7 cellular contexts compared by ENCODE assay signal in genomic region chr1:154969741-154970452, GRCh38. TPM values are rescaled to one million over a fixed set of nuclear protein-coding genes. Genes with fewer than 3 reads are reported as not detected.
A peak's percentile ranks its signal among the peaks of the same experiment; 100 is the strongest.
DNase-seq lines count a peak whose midpoint lies in the region; ATAC-seq, FAIRE-seq and TF ChIP-seq lines count a peak whose summit lies in the region.

No MANE protein-coding gene starts in this region.

- no peak for TF ChIP-seq RAD21 in K562 (CRISPR knock-in tag; conservative IDR thresholded peaks at IDR 0.05 in 1 of 2, IDR thresholded peaks at IDR 0.05 in 1 of 2)

- H2AFZ ChIP-seq in KMS-11 (ENCODE audit: low read depth) (no peak overlapping the region), K562 (ENCODE audit: low read depth, low read length) (no peak overlapping the region)

- DNase-seq in K562 (ENCODE audit: extremely low read depth in 1 of 4, low spot score in 3 of 4) (no peak), substantia nigra (lab: John Stamatoyannopoulos, UW) (peak in 12 of 49 donors; percentile 7 to 84 (median 27)), GM13976 (ENCODE audit: low spot score) (no peak), NCI-H82 treated with DMSO at 0.1 percent for 48 hours (lab: John Stamatoyannopoulos, UW; ENCODE audit: unreplicated experiment) (no peak), foreskin melanocyte (no peak)

- TF ChIP-seq EP300 in K562 (IDR thresholded peaks at IDR 0.05; ENCODE audit: low read length): no peak

- TF ChIP-seq CTCF in KMS-11 (conservative IDR thresholded peaks at IDR 0.05; ENCODE audit: low read depth, low read length) (no peak), K562 (IDR thresholded peaks at IDR 0.05 in 2 of 3, conservative IDR thresholded peaks at IDR 0.05 in 1 of 3; ENCODE audit: insufficient read depth in 2 of 3, low read depth in 1 of 3, low read length in 3 of 3) (no peak), GM13976 (IDR thresholded peaks at IDR 0.05; ENCODE audit: borderline replicate concordance, control extremely low read depth, extremely low read depth, insufficient read depth, missing control alignments) (no peak)

- TF ChIP-seq POLR2A in K562 (conservative IDR thresholded peaks at IDR 0.05): no peak

- WGBS in K562 (ENCODE audit: insufficient coverage, low coverage, missing lambda C conversion rate): 64% methylated on average over 17 of the region's 22 CpGs

- H3K36me3 ChIP-seq in KMS-11 (ENCODE audit: insufficient read depth): no peaks in the 10 kb centered on the region; the same call in 1 of the 2 replicates
- peaks cover 49% of the 10 kb centered on the region for H3K36me3 ChIP-seq in K562 (ENCODE audit: control insufficient read depth, insufficient read depth, low read length)

- H3K79me2 ChIP-seq in KMS-11 (ENCODE audit: insufficient read depth, low read depth): peaks cover 59% of the 10 kb centered on the region
- H3K79me2 ChIP-seq in K562 (ENCODE audit: control insufficient read depth, insufficient read depth, low read length): peaks cover 43% of the 10 kb centered on the region

- intact Hi-C loops in K562 (cut with micrococcal nuclease): loop anchor here (5.0 kb wide), 1 partner anchor 92 kb away; the partner anchor contains the start of gene EFNA4

- no TSS peak for BruUV-seq in K562 (replicated peaks; lab: Mats Ljungman, UMichigan)

- POLR2A ChIA-PET in K562 (lab: Yijun Ruan, JAX): interaction anchor here (0.6 to 8.3 kb wide), 16 partner anchors 7 to 691 kb away, joined by 3 to 80 read pairs (median 4); partner anchors contain the start of genes EFNA4, FLAD1, LENEP and PBXIP1

- in situ Hi-C loops in K562 (cut with MboI): no loop called here
- in situ Hi-C loops in GM13976 (cut with MboI; ENCODE audit: low sequenced_read_pairs, unreplicated experiment): no loop called here

- H4K20me1 ChIP-seq in KMS-11 (ENCODE audit: insufficient read depth) (no peaks in the 10 kb centered on the region), K562 (replicated peaks; ENCODE audit: control insufficient read depth, insufficient read depth, low read length) (no peaks in the 10 kb centered on the region)

- H3K27me3 ChIP-seq in KMS-11 (ENCODE audit: insufficient read depth, low read depth) (no peaks in the 10 kb centered on the region), K562 (ENCODE audit: control insufficient read depth in 2 of 2, insufficient read depth in 2 of 2, low read length in 2 of 2) (no peaks in the 10 kb centered on the region; a peak in 1 of 5 replicates), layer of hippocampus (ENCODE audit: control insufficient read depth, insufficient read depth, low read length) (no peaks in the 10 kb centered on the region)

- H3K9me1 ChIP-seq in K562 (ENCODE audit: control insufficient read depth, insufficient read depth, low read length): no peaks in the 10 kb centered on the region

- H3K9ac ChIP-seq in KMS-11 (peak overlapping the region; percentile 52; the same call in 1 of the 2 replicates), K562 (ENCODE audit: insufficient read depth in 1 of 2, low read depth in 2 of 2, low read length in 2 of 2) (peak overlapping the region; percentile 59 to 91)

- no peak for FAIRE-seq in K562 (lab: Jason Lieb, UNC)

- H3K4me3 ChIP-seq in KMS-11 (IDR thresholded peaks at IDR 0.05; ENCODE audit: insufficient read depth, low read depth, low read length) (no peak overlapping the region), K562 (peak overlapping the region; percentile 40)

- peaks cover 51% of the 10 kb centered on the region for H3K4me1 ChIP-seq in KMS-11 (ENCODE audit: low read depth, poor library complexity, severe bottlenecking)
- peaks cover 33 to 49% of the 10 kb centered on the region in 2 experiments; a peak in 4 of 5 replicates for H3K4me1 ChIP-seq in K562 (replicated peaks in 1 of 2; ENCODE audit: control insufficient read depth in 2 of 2, insufficient read depth in 2 of 2, low read length in 2 of 2)

- peak overlapping the region; percentile 64 for H3K27ac ChIP-seq in KMS-11
- peak overlapping the region; percentile 84; the same call in 2 of the 3 replicates for H3K27ac ChIP-seq in K562 (ENCODE audit: extremely low read depth, low read depth, low read length)
- peak overlapping the region; percentile 86 for H3K27ac ChIP-seq in layer of hippocampus (ENCODE audit: low read depth, low read length)
- H3K27ac ChIP-seq in substantia nigra (ENCODE audit: low read depth, low read length, poor library complexity, severe bottlenecking): peak overlapping the region; percentile 65

- H3K4me2 ChIP-seq in KMS-11 (peak overlapping the region; percentile 73), K562 (ENCODE audit: insufficient read depth, low read length) (peak overlapping the region; percentile 82)

- CTCF ChIA-PET in K562 (lab: Yijun Ruan, JAX; ENCODE audit: low intra/inter-chr PET ratio): no interaction called here

- ATAC-seq in K562: no peak

- no peaks in the 10 kb centered on the region for H3K9me3 ChIP-seq in K562 (replicated peaks; ENCODE audit: control insufficient read depth, insufficient read depth, low read depth, low read length)

RNA-seq across cellular contexts. Expression of gene SHC1, which starts 0.7 kb away (rescaled TPM):
- 85.7 and 174 TPM in 2 replicates for total RNA-seq in K562 (2011; cell fraction: chromatin; rRNA removed; ENCODE audit: low replicate concordance)
- 69.6 and 76.4 TPM in 2 replicates for total RNA-seq in K562 (2011; cell fraction: nucleolus; rRNA removed)
- total RNA-seq in K562 (2011; cell fraction: nucleoplasm; rRNA removed): 94.4 and 106 TPM in 2 replicates
- total RNA-seq in K562 (2014; rRNA removed) (51.9 and 57.2 TPM in 2 replicates), K562 (2014; rRNA removed; fragmentation: Illumina TruSeq; extraction: Trizol) (34.1 and 35.4 TPM in 2 replicates), K562 (2015; rRNA removed; fragmentation: Illumina TruSeq; extraction: Trizol) (34.4 and 35.9 TPM in 2 replicates), K562 (2021) (66.4 and 68.4 TPM in 2 replicates)
- polyA plus RNA-seq in K562 (2011; rRNA removed) (64.8 and 81.2 TPM in 2 replicates), K562 (2014; fragmentation: Illumina TruSeq; extraction: Trizol) (93.7 and 113 TPM in 2 replicates), K562 (2014; fragmentation: Nextera tagmentation; extraction: Ambion mirVana) (1 to 10 TPM; 4.1 to 5.4 TPM), K562 (2014; rRNA removed) (57.7 and 58.0 TPM in 2 replicates)
- polyA plus RNA-seq in K562 (2011; cell fraction: cytosol; rRNA removed): 63.5 and 90.8 TPM in 2 replicates
- polyA plus RNA-seq in K562 (2011; cell fraction: nucleus; rRNA removed): 143 and 200 TPM in 2 replicates
- 57.8 and 71.5 TPM in 2 replicates for polyA plus RNA-seq in K562 (2012)
- 45.0 and 49.1 TPM in 2 replicates for polyA minus RNA-seq in K562 (2011; rRNA and poly(A)+ RNA removed)
- polyA minus RNA-seq in K562 (2011; cell fraction: cytosol; rRNA and poly(A)+ RNA removed): 30.6 and 37.4 TPM in 2 replicates
- polyA minus RNA-seq in K562 (2011; cell fraction: nucleus; rRNA and poly(A)+ RNA removed): 22.3 and 27.7 TPM in 2 replicates

RNA-seq across cellular contexts. Expression of gene CKS1B, which starts 4.6 kb away (rescaled TPM):
- 61.9 and 74.9 TPM in 2 replicates for total RNA-seq in K562 (2011; cell fraction: chromatin; rRNA removed; ENCODE audit: low replicate concordance)
- total RNA-seq in K562 (2011; cell fraction: nucleolus; rRNA removed): 70.0 and 71.3 TPM in 2 replicates
- total RNA-seq in K562 (2011; cell fraction: nucleoplasm; rRNA removed): 120 and 182 TPM in 2 replicates
- total RNA-seq in K562 (2014; rRNA removed): 215 and 262 TPM in 2 replicates
- 364 and 410 TPM in 2 replicates for total RNA-seq in K562 (2014; rRNA removed; fragmentation: Illumina TruSeq; extraction: Trizol)
- 269 and 292 TPM in 2 replicates for total RNA-seq in K562 (2015; rRNA removed; fragmentation: Illumina TruSeq; extraction: Trizol)
- total RNA-seq in K562 (2021): 256 and 270 TPM in 2 replicates
- polyA plus RNA-seq in K562 (2011; rRNA removed): 754 and 835 TPM in 2 replicates
- 831 and 1,136 TPM in 2 replicates for polyA plus RNA-seq in K562 (2011; cell fraction: cytosol; rRNA removed)
- polyA plus RNA-seq in K562 (2011; cell fraction: nucleus; rRNA removed): 223 and 387 TPM in 2 replicates
- polyA plus RNA-seq in K562 (2012): 544 and 581 TPM in 2 replicates
- 611 and 624 TPM in 2 replicates for polyA plus RNA-seq in K562 (2014; fragmentation: Illumina TruSeq; extraction: Trizol)
- 1,000 to 10,000 TPM; 1,039 to 1,103 TPM for polyA plus RNA-seq in K562 (2014; fragmentation: Nextera tagmentation; extraction: Ambion mirVana)
- 460 and 477 TPM in 2 replicates for polyA plus RNA-seq in K562 (2014; rRNA removed)
- 383 and 393 TPM in 2 replicates for polyA minus RNA-seq in K562 (2011; rRNA and poly(A)+ RNA removed)
- polyA minus RNA-seq in K562 (2011; cell fraction: cytosol; rRNA and poly(A)+ RNA removed): 80.9 and 85.6 TPM in 2 replicates
- 24.2 and 63.2 TPM in 2 replicates for polyA minus RNA-seq in K562 (2011; cell fraction: nucleus; rRNA and poly(A)+ RNA removed)

RNA-seq across cellular contexts. Expression of gene PYGO2, which starts 8.3 kb away (rescaled TPM):
- 24.1 and 50.9 TPM in 2 replicates for total RNA-seq in K562 (2011; cell fraction: chromatin; rRNA removed; ENCODE audit: low replicate concordance)
- total RNA-seq in K562 (2011; cell fraction: nucleolus; rRNA removed): 40.4 and 41.1 TPM in 2 replicates
- total RNA-seq in K562 (2011; cell fraction: nucleoplasm; rRNA removed): 36.8 and 44.0 TPM in 2 replicates
- 18.2 and 28.9 TPM in 2 replicates for total RNA-seq in K562 (2014; rRNA removed)
- 15.2 and 15.8 TPM in 2 replicates for total RNA-seq in K562 (2014; rRNA removed; fragmentation: Illumina TruSeq; extraction: Trizol)
- total RNA-seq in K562 (2015; rRNA removed; fragmentation: Illumina TruSeq; extraction: Trizol): 17.7 and 18.1 TPM in 2 replicates
- 36.2 and 36.7 TPM in 2 replicates for total RNA-seq in K562 (2021)
- polyA plus RNA-seq in K562 (2011; rRNA removed): 23.5 and 28.3 TPM in 2 replicates
- 26.2 and 37.5 TPM in 2 replicates for polyA plus RNA-seq in K562 (2011; cell fraction: cytosol; rRNA removed)
- polyA plus RNA-seq in K562 (2011; cell fraction: nucleus; rRNA removed): 43.0 and 57.2 TPM in 2 replicates
- polyA plus RNA-seq in K562 (2012): 25.4 and 27.4 TPM in 2 replicates
- polyA plus RNA-seq in K562 (2014; fragmentation: Illumina TruSeq; extraction: Trizol): 32.5 and 34.3 TPM in 2 replicates
- polyA plus RNA-seq in K562 (2014; fragmentation: Nextera tagmentation; extraction: Ambion mirVana): 1 to 10 TPM; 8.3 to 8.6 TPM
- polyA plus RNA-seq in K562 (2014; rRNA removed): 24.6 and 28.1 TPM in 2 replicates
- 14.7 and 16.1 TPM in 2 replicates for polyA minus RNA-seq in K562 (2011; rRNA and poly(A)+ RNA removed)
- 13.7 and 16.1 TPM in 2 replicates for polyA minus RNA-seq in K562 (2011; cell fraction: cytosol; rRNA and poly(A)+ RNA removed)
- polyA minus RNA-seq in K562 (2011; cell fraction: nucleus; rRNA and poly(A)+ RNA removed): 13.5 and 15.3 TPM in 2 replicates

RNA-seq across cellular contexts. Expression of gene FLAD1, which starts 13.2 kb away (rescaled TPM):
- total RNA-seq in K562 (2011; cell fraction: chromatin; rRNA removed; ENCODE audit: low replicate concordance): 46.3 and 135 TPM in 2 replicates
- 130 and 141 TPM in 2 replicates for total RNA-seq in K562 (2011; cell fraction: nucleolus; rRNA removed)
- 76.0 and 76.6 TPM in 2 replicates for total RNA-seq in K562 (2011; cell fraction: nucleoplasm; rRNA removed)
- 67.0 and 87.6 TPM in 2 replicates for total RNA-seq in K562 (2014; rRNA removed)
- 41.3 and 56.1 TPM in 2 replicates for total RNA-seq in K562 (2014; rRNA removed; fragmentation: Illumina TruSeq; extraction: Trizol)
- 65.8 and 68.6 TPM in 2 replicates for total RNA-seq in K562 (2015; rRNA removed; fragmentation: Illumina TruSeq; extraction: Trizol)
- total RNA-seq in K562 (2021): 74.4 and 79.8 TPM in 2 replicates
- polyA plus RNA-seq in K562 (2011; rRNA removed): 61.2 and 75.6 TPM in 2 replicates
- polyA plus RNA-seq in K562 (2011; cell fraction: cytosol; rRNA removed): 82.9 and 126 TPM in 2 replicates
- polyA plus RNA-seq in K562 (2011; cell fraction: nucleus; rRNA removed): 209 and 292 TPM in 2 replicates
- polyA plus RNA-seq in K562 (2012): 54.0 and 57.9 TPM in 2 replicates
- polyA plus RNA-seq in K562 (2014; fragmentation: Illumina TruSeq; extraction: Trizol): 78.8 and 82.3 TPM in 2 replicates
- polyA plus RNA-seq in K562 (2014; fragmentation: Nextera tagmentation; extraction: Ambion mirVana): 10 to 100 TPM; 24.9 to 46.7 TPM
- polyA plus RNA-seq in K562 (2014; rRNA removed): 85.8 and 98.9 TPM in 2 replicates
- polyA minus RNA-seq in K562 (2011; rRNA and poly(A)+ RNA removed): 50.8 and 69.7 TPM in 2 replicates
- polyA minus RNA-seq in K562 (2011; cell fraction: cytosol; rRNA and poly(A)+ RNA removed): 40.4 and 52.6 TPM in 2 replicates
- 49.7 and 53.7 TPM in 2 replicates for polyA minus RNA-seq in K562 (2011; cell fraction: nucleus; rRNA and poly(A)+ RNA removed)

RNA-seq across cellular contexts. Expression of gene PBXIP1, which starts 14.0 kb away (rescaled TPM):
- total RNA-seq in K562 (2011; cell fraction: chromatin; rRNA removed; ENCODE audit: low replicate concordance): 10.0 and 21.8 TPM in 2 replicates
- 12.2 and 13.8 TPM in 2 replicates for total RNA-seq in K562 (2011; cell fraction: nucleolus; rRNA removed)
- total RNA-seq in K562 (2011; cell fraction: nucleoplasm; rRNA removed): 14.2 and 19.3 TPM in 2 replicates
- total RNA-seq in K562 (2014; rRNA removed) (8.2 and 10.2 TPM in 2 replicates), K562 (2014; rRNA removed; fragmentation: Illumina TruSeq; extraction: Trizol) (2.7 and 3.0 TPM in 2 replicates), K562 (2015; rRNA removed; fragmentation: Illumina TruSeq; extraction: Trizol) (4.9 and 5.1 TPM in 2 replicates), K562 (2021) (6.3 and 8.3 TPM in 2 replicates)
- polyA plus RNA-seq in K562 (2011; rRNA removed) (6.9 and 7.9 TPM in 2 replicates), K562 (2014; fragmentation: Illumina TruSeq; extraction: Trizol) (5.8 and 6.8 TPM in 2 replicates), K562 (2014; fragmentation: Nextera tagmentation; extraction: Ambion mirVana) (under 1 TPM; 0.13 to 0.22 TPM), K562 (2014; rRNA removed) (8.0 TPM in 2 replicates)
- polyA plus RNA-seq in K562 (2011; cell fraction: cytosol; rRNA removed): 7.4 and 8.1 TPM in 2 replicates
- 14.0 and 19.5 TPM in 2 replicates for polyA plus RNA-seq in K562 (2011; cell fraction: nucleus; rRNA removed)
- polyA plus RNA-seq in K562 (2012): 8.3 and 23.2 TPM in 2 replicates
- polyA minus RNA-seq in K562 (2011; rRNA and poly(A)+ RNA removed): 3.3 and 4.3 TPM in 2 replicates
- polyA minus RNA-seq in K562 (2011; cell fraction: cytosol; rRNA and poly(A)+ RNA removed): 4.0 and 9.3 TPM in 2 replicates
- polyA minus RNA-seq in K562 (2011; cell fraction: nucleus; rRNA and poly(A)+ RNA removed): 2.8 and 3.6 TPM in 2 replicates
